ENCODE assay signal across 1 cellular context in the genomic region with DNA sequence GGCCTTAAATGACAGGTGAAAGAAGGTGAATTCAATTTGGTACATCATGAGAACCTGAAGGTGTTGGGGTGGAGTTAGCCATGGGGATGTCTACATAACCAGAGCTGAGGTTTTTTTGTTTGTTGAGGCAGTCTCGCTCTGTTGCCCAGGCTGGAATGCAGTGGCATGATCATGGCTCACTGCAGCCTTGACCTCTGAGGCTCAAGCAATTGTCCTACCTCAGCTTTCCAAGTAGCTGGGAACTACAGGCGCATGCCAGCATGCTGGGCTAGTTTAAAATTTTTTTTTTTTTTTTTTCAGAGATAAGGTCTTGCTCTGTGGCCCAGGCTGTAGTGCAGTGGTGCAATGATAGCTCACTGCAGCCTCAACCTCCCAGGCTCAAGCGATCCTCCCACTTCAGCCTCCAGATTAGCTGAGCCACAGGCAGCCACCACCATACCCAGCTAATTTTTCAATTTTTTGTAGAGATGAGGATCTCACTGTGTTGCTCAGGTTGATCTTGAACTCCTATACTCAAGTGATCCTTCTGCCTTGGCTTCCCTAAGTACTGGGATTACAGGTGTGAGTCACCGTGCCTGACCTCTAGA.
A peak's percentile ranks its signal among the peaks of the same experiment; 100 is the strongest.
TF ChIP-seq lines count a peak whose summit lies in the region.

No MANE protein-coding gene starts in this region.

TF ChIP-seq in HepG2, 621 proteins besides CTCF, POLR2A, EP300 and RAD21 (continues in another document):
- no peak for TF ChIP-seq ZNF670 (CRISPR knock-in tag; IDR thresholded peaks at IDR 0.05; ENCODE audit: borderline replicate concordance)
- TF ChIP-seq CREB1 (IDR thresholded peaks at IDR 0.05): no peak
- no peak for TF ChIP-seq CREB1 (CRISPR knock-in tag; IDR thresholded peaks at IDR 0.05)
- TF ChIP-seq TRIM24 (CRISPR knock-in tag; IDR thresholded peaks at IDR 0.05): no peak
- no peak for TF ChIP-seq ZNF512B (CRISPR knock-in tag; IDR thresholded peaks at IDR 0.05; ENCODE audit: borderline replicate concordance)
- no peak for TF ChIP-seq PHF8 (CRISPR knock-in tag; IDR thresholded peaks at IDR 0.05)
- 0 out of 2 replicates have a peak, but pooled peaks have one; percentile 24 for TF ChIP-seq ARID5B (CRISPR knock-in tag; IDR thresholded peaks at IDR 0.05)
- peak; percentile 20; the same call in 1 of the 2 replicates for TF ChIP-seq BCL6 (CRISPR knock-in tag; IDR thresholded peaks at IDR 0.05)
- no peak for TF ChIP-seq ATM (IDR thresholded peaks at IDR 0.05; ENCODE audit: borderline replicate concordance)
- TF ChIP-seq CREBL2 (CRISPR knock-in tag; IDR thresholded peaks at IDR 0.05; ENCODE audit: borderline replicate concordance): no peak
- TF ChIP-seq, protein P1, sequence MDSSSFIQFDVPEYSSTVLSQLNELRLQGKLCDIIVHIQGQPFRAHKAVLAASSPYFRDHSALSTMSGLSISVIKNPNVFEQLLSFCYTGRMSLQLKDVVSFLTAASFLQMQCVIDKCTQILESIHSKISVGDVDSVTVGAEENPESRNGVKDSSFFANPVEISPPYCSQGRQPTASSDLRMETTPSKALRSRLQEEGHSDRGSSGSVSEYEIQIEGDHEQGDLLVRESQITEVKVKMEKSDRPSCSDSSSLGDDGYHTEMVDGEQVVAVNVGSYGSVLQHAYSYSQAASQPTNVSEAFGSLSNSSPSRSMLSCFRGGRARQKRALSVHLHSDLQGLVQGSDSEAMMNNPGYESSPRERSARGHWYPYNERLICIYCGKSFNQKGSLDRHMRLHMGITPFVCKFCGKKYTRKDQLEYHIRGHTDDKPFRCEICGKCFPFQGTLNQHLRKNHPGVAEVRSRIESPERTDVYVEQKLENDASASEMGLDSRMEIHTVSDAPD (CRISPR knock-in tag; IDR thresholded peaks at IDR 0.05): no peak
- no peak for TF ChIP-seq DNMT1 (CRISPR knock-in tag; IDR thresholded peaks at IDR 0.05)
- TF ChIP-seq ATF6 (CRISPR knock-in tag; conservative IDR thresholded peaks at IDR 0.05): no peak
- TF ChIP-seq NR2F1 (CRISPR knock-in tag; IDR thresholded peaks at IDR 0.05): 0 out of 4 replicates have a peak, but pooled peaks have one; percentile 21 to 39
- TF ChIP-seq PLRG1 (conservative IDR thresholded peaks at IDR 0.05): no peak
- no peak for TF ChIP-seq SPEN (CRISPR knock-in tag; IDR thresholded peaks at IDR 0.05; ENCODE audit: low read depth)
- TF ChIP-seq, protein P2, sequence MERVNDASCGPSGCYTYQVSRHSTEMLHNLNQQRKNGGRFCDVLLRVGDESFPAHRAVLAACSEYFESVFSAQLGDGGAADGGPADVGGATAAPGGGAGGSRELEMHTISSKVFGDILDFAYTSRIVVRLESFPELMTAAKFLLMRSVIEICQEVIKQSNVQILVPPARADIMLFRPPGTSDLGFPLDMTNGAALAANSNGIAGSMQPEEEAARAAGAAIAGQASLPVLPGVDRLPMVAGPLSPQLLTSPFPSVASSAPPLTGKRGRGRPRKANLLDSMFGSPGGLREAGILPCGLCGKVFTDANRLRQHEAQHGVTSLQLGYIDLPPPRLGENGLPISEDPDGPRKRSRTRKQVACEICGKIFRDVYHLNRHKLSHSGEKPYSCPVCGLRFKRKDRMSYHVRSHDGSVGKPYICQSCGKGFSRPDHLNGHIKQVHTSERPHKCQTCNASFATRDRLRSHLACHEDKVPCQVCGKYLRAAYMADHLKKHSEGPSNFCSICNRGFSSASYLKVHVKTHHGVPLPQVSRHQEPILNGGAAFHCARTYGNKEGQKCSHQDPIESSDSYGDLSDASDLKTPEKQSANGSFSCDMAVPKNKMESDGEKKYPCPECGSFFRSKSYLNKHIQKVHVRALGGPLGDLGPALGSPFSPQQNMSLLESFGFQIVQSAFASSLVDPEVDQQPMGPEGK (CRISPR knock-in tag; IDR thresholded peaks at IDR 0.05): 0 out of 2 replicates have a peak, but pooled peaks have one; percentile 22
- TF ChIP-seq ZNF740 (CRISPR knock-in tag; IDR thresholded peaks at IDR 0.05): no peak
- 0 out of 2 replicates have a peak, but pooled peaks have one; percentile 28 for TF ChIP-seq HIC2 (CRISPR knock-in tag; IDR thresholded peaks at IDR 0.05; ENCODE audit: low read depth)
- TF ChIP-seq, protein P3, sequence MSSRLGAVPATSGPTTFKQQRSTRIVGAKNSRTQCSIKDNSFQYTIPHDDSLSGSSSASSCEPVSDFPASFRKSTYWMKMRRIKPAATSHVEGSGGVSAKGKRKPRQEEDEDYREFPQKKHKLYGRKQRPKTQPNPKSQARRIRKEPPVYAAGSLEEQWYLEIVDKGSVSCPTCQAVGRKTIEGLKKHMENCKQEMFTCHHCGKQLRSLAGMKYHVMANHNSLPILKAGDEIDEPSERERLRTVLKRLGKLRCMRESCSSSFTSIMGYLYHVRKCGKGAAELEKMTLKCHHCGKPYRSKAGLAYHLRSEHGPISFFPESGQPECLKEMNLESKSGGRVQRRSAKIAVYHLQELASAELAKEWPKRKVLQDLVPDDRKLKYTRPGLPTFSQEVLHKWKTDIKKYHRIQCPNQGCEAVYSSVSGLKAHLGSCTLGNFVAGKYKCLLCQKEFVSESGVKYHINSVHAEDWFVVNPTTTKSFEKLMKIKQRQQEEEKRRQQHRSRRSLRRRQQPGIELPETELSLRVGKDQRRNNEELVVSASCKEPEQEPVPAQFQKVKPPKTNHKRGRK (CRISPR knock-in tag; IDR thresholded peaks at IDR 0.05): no peak
- no peak for TF ChIP-seq ZNF550 (CRISPR knock-in tag; IDR thresholded peaks at IDR 0.05; ENCODE audit: borderline replicate concordance)
- TF ChIP-seq ZNF563 (CRISPR knock-in tag; IDR thresholded peaks at IDR 0.05): no peak
- peak; percentile 39; the same call in 1 of the 2 replicates for TF ChIP-seq RARA (CRISPR knock-in tag; IDR thresholded peaks at IDR 0.05)
- TF ChIP-seq ZNF543 (CRISPR knock-in tag; IDR thresholded peaks at IDR 0.05): no peak
- TF ChIP-seq, protein P4, sequence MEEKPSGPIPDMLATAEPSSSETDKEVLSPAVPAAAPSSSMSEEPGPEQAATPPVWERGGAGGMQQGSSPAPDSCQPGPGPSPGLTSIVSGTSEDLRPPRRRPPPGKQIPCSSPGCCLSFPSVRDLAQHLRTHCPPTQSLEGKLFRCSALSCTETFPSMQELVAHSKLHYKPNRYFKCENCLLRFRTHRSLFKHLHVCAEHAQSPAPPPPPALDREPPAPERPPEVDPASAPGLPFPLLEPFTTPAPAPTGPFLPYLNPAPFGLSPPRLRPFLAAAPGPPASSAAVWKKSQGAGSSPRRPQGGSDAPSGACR (CRISPR knock-in tag; IDR thresholded peaks at IDR 0.05): no peak
- no peak for TF ChIP-seq ZNF382 (CRISPR knock-in tag; IDR thresholded peaks at IDR 0.05; ENCODE audit: borderline replicate concordance)
- TF ChIP-seq, protein P5, sequence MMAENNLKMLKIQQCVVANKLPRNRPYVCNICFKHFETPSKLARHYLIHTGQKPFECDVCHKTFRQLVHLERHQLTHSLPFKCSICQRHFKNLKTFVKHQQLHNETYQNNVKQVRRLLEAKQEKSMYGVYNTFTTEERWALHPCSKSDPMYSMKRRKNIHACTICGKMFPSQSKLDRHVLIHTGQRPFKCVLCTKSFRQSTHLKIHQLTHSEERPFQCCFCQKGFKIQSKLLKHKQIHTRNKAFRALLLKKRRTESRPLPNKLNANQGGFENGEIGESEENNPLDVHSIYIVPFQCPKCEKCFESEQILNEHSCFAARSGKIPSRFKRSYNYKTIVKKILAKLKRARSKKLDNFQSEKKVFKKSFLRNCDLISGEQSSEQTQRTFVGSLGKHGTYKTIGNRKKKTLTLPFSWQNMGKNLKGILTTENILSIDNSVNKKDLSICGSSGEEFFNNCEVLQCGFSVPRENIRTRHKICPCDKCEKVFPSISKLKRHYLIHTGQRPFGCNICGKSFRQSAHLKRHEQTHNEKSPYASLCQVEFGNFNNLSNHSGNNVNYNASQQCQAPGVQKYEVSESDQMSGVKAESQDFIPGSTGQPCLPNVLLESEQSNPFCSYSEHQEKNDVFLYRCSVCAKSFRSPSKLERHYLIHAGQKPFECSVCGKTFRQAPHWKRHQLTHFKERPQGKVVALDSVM (CRISPR knock-in tag; IDR thresholded peaks at IDR 0.05): peak; percentile 94
- TF ChIP-seq, protein P6, sequence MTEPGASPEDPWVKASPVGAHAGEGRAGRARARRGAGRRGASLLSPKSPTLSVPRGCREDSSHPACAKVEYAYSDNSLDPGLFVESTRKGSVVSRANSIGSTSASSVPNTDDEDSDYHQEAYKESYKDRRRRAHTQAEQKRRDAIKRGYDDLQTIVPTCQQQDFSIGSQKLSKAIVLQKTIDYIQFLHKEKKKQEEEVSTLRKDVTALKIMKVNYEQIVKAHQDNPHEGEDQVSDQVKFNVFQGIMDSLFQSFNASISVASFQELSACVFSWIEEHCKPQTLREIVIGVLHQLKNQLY (CRISPR knock-in tag; IDR thresholded peaks at IDR 0.05): no peak
- no peak for TF ChIP-seq SOX13 (IDR thresholded peaks at IDR 0.05)
- peak in 1 of 2 experiments; percentile 48; a peak in 2 of 4 replicates for TF ChIP-seq SOX13 (CRISPR knock-in tag; conservative IDR thresholded peaks at IDR 0.05 in 1 of 2, IDR thresholded peaks at IDR 0.05 in 1 of 2)
- TF ChIP-seq NFYC (CRISPR knock-in tag; IDR thresholded peaks at IDR 0.05): no peak
